In genomic region chr2:40367652-40368051, GRCh38 we compare ENCODE assay signal across 20 cellular contexts.
DNase-seq lines count a peak whose midpoint lies in the region; ATAC-seq and TF ChIP-seq lines count a peak whose summit lies in the region.
"Had no signal": no experiment of that assay in that cellular context is flagged by ENCODE, and none has a peak within 500 bp of the region (broad histone marks: within the 10 kb centered on the region; RNA-seq: fewer than 3 reads in every experiment).

No MANE protein-coding gene starts in this region.

- no peaks in the 10 kb centered on the region for H3K27me3 Mint-ChIP-seq in CD4-positive, alpha-beta memory T cell

- peaks cover 68% of the 10 kb centered on the region for H3K4me1 ChIP-seq in cardiac muscle cell (ENCODE audit: low read depth)
- H3K4me1 ChIP-seq in lower lobe of right lung = peaks cover 9% of the 10 kb centered on the region
- H3K4me1 ChIP-seq in CD4-positive, alpha-beta memory T cell (ENCODE audit: insufficient read depth, low read length) = no peaks in the 10 kb centered on the region
- peaks cover 32% of the 10 kb centered on the region for H3K4me1 ChIP-seq in smooth muscle cell (ENCODE audit: low read depth)
- H3K4me1 ChIP-seq: testis had no signal

- H3K36me3 ChIP-seq in cardiac muscle cell = peaks cover 4% of the 10 kb centered on the region
- no peaks in the 10 kb centered on the region for H3K36me3 ChIP-seq in lower lobe of right lung
- H3K36me3 ChIP-seq in CD4-positive, alpha-beta memory T cell (ENCODE audit: insufficient read depth, low read length) = no peaks in the 10 kb centered on the region
- H3K36me3 ChIP-seq in smooth muscle cell (ENCODE audit: low read depth) = no peaks in the 10 kb centered on the region

- peaks cover 0 to 5% (median 0%) of the 10 kb centered on the region in 8 donors for H3K9me3 Mint-ChIP-seq in CD4-positive, alpha-beta memory T cell
- H3K9me3 Mint-ChIP-seq: H9, mesothelial cell of epicardium had no signal

- TF ChIP-seq CTCF in cardiac muscle cell (IDR thresholded peaks at IDR 0.05; ENCODE audit: low read depth, low read length) (no peak), fibroblast of villous mesenchyme (IDR thresholded peaks at IDR 0.05; ENCODE audit: insufficient read depth, low read depth, low read length) (no peak), lower lobe of right lung (IDR thresholded peaks at IDR 0.05) (no peak), smooth muscle cell (IDR thresholded peaks at IDR 0.05; ENCODE audit: borderline replicate concordance, insufficient read depth, poor library complexity, severe bottlenecking) (no peak)

- CTCF ChIA-PET in CD4-positive, alpha-beta memory T cell (lab: Charles Lee; ENCODE audit: partially characterized antibody) = no interaction called here

- no peak overlapping the region for H3K4me2 ChIP-seq in smooth muscle cell

- no peak overlapping the region for H3K27ac Mint-ChIP-seq in CD4-positive, alpha-beta memory T cell
- H3K27ac Mint-ChIP-seq: H9, mesothelial cell of epicardium had no signal

- no peaks in the 10 kb centered on the region for H3K36me3 Mint-ChIP-seq in CD4-positive, alpha-beta memory T cell
- H3K36me3 Mint-ChIP-seq: mesothelial cell of epicardium had no signal

- no peak overlapping the region for H3K4me3 ChIP-seq in cardiac muscle cell
- no peak overlapping the region for H3K4me3 ChIP-seq in fibroblast of villous mesenchyme (ENCODE audit: low read depth, low read length)
- H3K4me3 ChIP-seq in lower lobe of right lung = no peak overlapping the region
- no peak overlapping the region for H3K4me3 ChIP-seq in CD4-positive, alpha-beta memory T cell (ENCODE audit: low read length in 2 of 2)
- H3K4me3 ChIP-seq in smooth muscle cell = no peak overlapping the region
- H3K4me3 ChIP-seq: testis had no signal

- H3K9me3 ChIP-seq in cardiac muscle cell (ENCODE audit: low read depth) (no peaks in the 10 kb centered on the region), lower lobe of right lung (no peaks in the 10 kb centered on the region), smooth muscle cell (replicated peaks; ENCODE audit: low read depth) (no peaks in the 10 kb centered on the region)
- H3K9me3 ChIP-seq in CD4-positive, alpha-beta memory T cell (ENCODE audit: control insufficient read depth in 1 of 2, low read length in 2 of 2) = no peaks in the 10 kb centered on the region
- H3K9me3 ChIP-seq: testis had no signal

- H3K27ac ChIP-seq in cardiac muscle cell = peak overlapping the region; percentile 2
- no peak overlapping the region for H3K27ac ChIP-seq in lower lobe of right lung
- H3K27ac ChIP-seq in CD4-positive, alpha-beta memory T cell (ENCODE audit: low read depth, low read length) = no peak overlapping the region
- H3K27ac ChIP-seq in smooth muscle cell (ENCODE audit: low read depth) = no peak overlapping the region
- H3K27ac ChIP-seq: testis had no signal

- no peak overlapping the region for H3K9ac ChIP-seq in smooth muscle cell (ENCODE audit: low read depth)

- H3K79me2 ChIP-seq in smooth muscle cell (ENCODE audit: low read depth) = no peaks in the 10 kb centered on the region

- no peaks in the 10 kb centered on the region for H4K20me1 ChIP-seq in smooth muscle cell (ENCODE audit: low read depth)

- peaks cover 25% of the 10 kb centered on the region for H3F3A ChIP-seq in smooth muscle cell (ENCODE audit: low read depth)

- 75% methylated on average over 2 of the region's 2 CpGs for WGBS in smooth muscle cell (ENCODE audit: low lambda C conversion rate)

- ATAC-seq in Right ventricle myocardium superior (ENCODE audit: poor library complexity) (no peak), GM18511 (IDR thresholded peaks at IDR 0.05; ENCODE audit: unreplicated experiment) (no peak), lower lobe of right lung (no peak)

- H3K4me3 Mint-ChIP-seq in CD4-positive, alpha-beta memory T cell = no peak overlapping the region
- H3K4me3 Mint-ChIP-seq: H9, mesothelial cell of epicardium had no signal

- DNase-seq in cardiac muscle cell (ENCODE audit: low read depth in 1 of 2, low spot score in 1 of 2) (peak in 1 of 2 donors; percentile 73), Right ventricle myocardium superior (no peak), astrocyte of the hippocampus (ENCODE audit: low read depth, low spot score) (peak; percentile 40), fibroblast of villous mesenchyme (ENCODE audit: low read depth) (peak; percentile 27), lower lobe of right lung (no peak), smooth muscle cell (lab: John Stamatoyannopoulos, UW; ENCODE audit: unreplicated experiment) (no peak)
- no peak for DNase-seq in CD4-positive, alpha-beta memory T cell
- DNase-seq: activated CD4-positive, CD25-positive, alpha-beta regulatory T cell; activated CD8-positive, alpha-beta memory T cell treated with anti-CD3 and anti-CD28 coated beads for 24 hours; C1 segment of cervical spinal cord; cerebellar nuclear complex; effector memory CD4-positive, alpha-beta T cell; H9; NCI-H187; NCI-H510A; SIG-M5; T-helper 2 cell; testis had no signal

- peaks cover 0 to 2% (median 0%) of the 10 kb centered on the region in 4 donors for H3K4me1 Mint-ChIP-seq in CD4-positive, alpha-beta memory T cell

- POLR2A ChIA-PET in CD4-positive, alpha-beta memory T cell (lab: Charles Lee; ENCODE audit: partially characterized antibody) = no interaction called here

- H2AFZ ChIP-seq in smooth muscle cell (ENCODE audit: low read depth) = no peak overlapping the region

- H3K27me3 ChIP-seq in cardiac muscle cell = no peaks in the 10 kb centered on the region
- H3K27me3 ChIP-seq in lower lobe of right lung (ENCODE audit: low read depth) = no peaks in the 10 kb centered on the region
- H3K27me3 ChIP-seq in CD4-positive, alpha-beta memory T cell (ENCODE audit: insufficient read depth, low read length) = no peaks in the 10 kb centered on the region
- H3K27me3 ChIP-seq in smooth muscle cell (ENCODE audit: low read depth) = no peaks in the 10 kb centered on the region
- H3K27me3 ChIP-seq: testis had no signal

- intact Hi-C loops in Right ventricle myocardium superior (cut with DNase I) = loop anchor here (10.0 kb wide), 1 partner anchor 83 kb away; no protein-coding TSS in a partner anchor
- intact Hi-C loops in lower lobe of right lung (cut with DNase I) = no loop called here
- intact Hi-C loops in CD4-positive, alpha-beta memory T cell (cut with micrococcal nuclease) = no loop called here

Comparison
In these comparisons a context has a peak if more than half of its experiments do, and no peak if none do; other contexts are left out.
1. DNase-seq: peak in astrocyte of the hippocampus (single experiment) and fibroblast of villous mesenchyme (single experiment); none in Right ventricle myocardium superior (single experiment), lower lobe of right lung (single experiment), CD4-positive, alpha-beta memory T cell (0 of 5) and smooth muscle cell (single experiment).